Comparison of ENCODE assay signal across 3 cellular contexts in genomic region chr7:53877688-53878087, GRCh38.
TF ChIP-seq lines count a peak whose summit lies in the region.

No MANE protein-coding gene starts in this region.

TF ChIP-seq in A549, 52 proteins besides CTCF, POLR2A, EP300 and RAD21:
- TF ChIP-seq MAFK (IDR thresholded peaks at IDR 0.05; ENCODE audit: partially characterized antibody) (peak; percentile 89), HMGXB4 (CRISPR knock-in tag; IDR thresholded peaks at IDR 0.05; ENCODE audit: borderline replicate concordance) (no peak)
TF ChIP-seq in A549: peak in this region for 1.

TF ChIP-seq in IMR-90, 13 proteins besides CTCF, POLR2A, EP300 and RAD21:
- TF ChIP-seq MAFK (IDR thresholded peaks at IDR 0.05; ENCODE audit: low read depth, low read length) = peak; percentile 91
- no peak for TF ChIP-seq SMC3 (IDR thresholded peaks at IDR 0.05; ENCODE audit: low read depth, low read length)
- no peak for TF ChIP-seq RFX5 (IDR thresholded peaks at IDR 0.05; ENCODE audit: low read depth, low read length)
- TF ChIP-seq CHD1 (IDR thresholded peaks at IDR 0.05; ENCODE audit: low read depth, low read length) = no peak

TF ChIP-seq in H1, 55 proteins besides CTCF, POLR2A, EP300 and RAD21:
- TF ChIP-seq TBP (IDR thresholded peaks at IDR 0.05; ENCODE audit: low read depth, low read length) = no peak
- TF ChIP-seq MAFK (IDR thresholded peaks at IDR 0.05; ENCODE audit: low read depth, low read length) = peak; percentile 66; the same call in 1 of the 2 replicates
